19 cellular contexts compared by ENCODE assay signal in the genomic region with DNA sequence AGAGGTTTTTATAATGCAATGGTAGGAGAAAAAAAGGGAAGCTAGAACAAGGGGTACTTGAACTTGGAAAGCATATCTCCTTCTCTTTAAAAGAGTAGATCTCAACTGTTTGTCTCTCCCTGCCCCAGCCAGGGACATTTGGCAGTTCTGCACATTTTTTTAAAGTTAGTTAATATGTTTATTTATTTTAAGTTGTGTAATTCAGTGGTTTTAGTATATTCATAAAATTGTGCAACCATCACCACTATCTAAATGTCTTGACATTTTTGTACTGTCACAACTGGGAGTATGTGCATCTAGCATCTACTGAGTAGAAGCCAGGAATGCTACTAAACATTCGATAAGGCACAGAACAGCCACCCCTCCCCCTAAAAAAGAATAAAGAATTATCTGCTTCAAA.
DNase-seq lines count a peak whose midpoint lies in the region; ATAC-seq and TF ChIP-seq lines count a peak whose summit lies in the region.
"Had no signal": no experiment of that assay in that cellular context is flagged by ENCODE, and none has a peak within 500 bp of the region (broad histone marks: within the 10 kb centered on the region; RNA-seq: fewer than 3 reads in every experiment).

No MANE protein-coding gene starts in this region.

- H3K4me3 ChIP-seq in right cardiac atrium (ENCODE audit: low read length) (no peak overlapping the region), heart right ventricle (no peak overlapping the region), astrocyte of the cerebellum (ENCODE audit: low read depth, low read length) (no peak overlapping the region), foreskin fibroblast (ENCODE audit: low read depth in 1 of 2, low read length in 2 of 2) (no peak overlapping the region)
- no peak overlapping the region for H3K4me3 ChIP-seq in effector memory CD4-positive, alpha-beta T cell (ENCODE audit: insufficient read depth, low read depth, low read length, poor library complexity, severe bottlenecking)
- H3K4me3 ChIP-seq: SJSA1 had no signal

- no peaks in the 10 kb centered on the region for H3K4me1 ChIP-seq in right cardiac atrium (ENCODE audit: control insufficient read depth, insufficient read depth, low read length)
- H3K4me1 ChIP-seq in heart right ventricle: no peaks in the 10 kb centered on the region
- no peaks in the 10 kb centered on the region for H3K4me1 ChIP-seq in effector memory CD4-positive, alpha-beta T cell (ENCODE audit: control insufficient read depth, insufficient read depth, low read length, poor library complexity, severe bottlenecking)
- H3K4me1 ChIP-seq: SJSA1 had no signal

- H3K27ac ChIP-seq in right cardiac atrium (ENCODE audit: low read length): no peak overlapping the region
- H3K27ac ChIP-seq in heart right ventricle: no peak overlapping the region
- H3K27ac ChIP-seq in effector memory CD4-positive, alpha-beta T cell (ENCODE audit: insufficient read depth, low read length, poor library complexity, severe bottlenecking): no peak overlapping the region
- H3K27ac ChIP-seq: SJSA1 had no signal

- TF ChIP-seq CTCF in heart right ventricle (IDR thresholded peaks at IDR 0.05) (no peak), astrocyte of the cerebellum (IDR thresholded peaks at IDR 0.05; ENCODE audit: low read depth, low read length, missing control alignments) (no peak), foreskin fibroblast (IDR thresholded peaks at IDR 0.05; ENCODE audit: low read depth, low read length) (no peak)

- ATAC-seq in right cardiac atrium (peak; percentile 14 to 68), heart right ventricle (no peak), HG03280 (IDR thresholded peaks at IDR 0.05; ENCODE audit: unreplicated experiment) (no peak)
- ATAC-seq: activated CD4-positive, alpha-beta T cell treated with anti-CD3 and anti-CD28 coated beads for 36 hours had no signal

- H3K27me3 ChIP-seq in right cardiac atrium (ENCODE audit: control insufficient read depth, insufficient read depth) (no peaks in the 10 kb centered on the region), heart right ventricle (peaks cover 0 to 21% (median 4%) of the 10 kb centered on the region in 7 donors)
- H3K27me3 ChIP-seq in effector memory CD4-positive, alpha-beta T cell (replicated peaks; ENCODE audit: control insufficient read depth, insufficient read depth, low read length, poor library complexity, severe bottlenecking): no peaks in the 10 kb centered on the region
- H3K27me3 ChIP-seq: SJSA1 had no signal

- intact Hi-C loops in right cardiac atrium (cut with DNase I): no loop called here
- intact Hi-C loops in heart right ventricle (cut with DNase I): no loop called here

- DNase-seq in right cardiac atrium (no peak), heart right ventricle (no peak), astrocyte of the cerebellum (ENCODE audit: low read depth) (peak; percentile 2), foreskin fibroblast (peak; percentile 21 to 45), activated gamma-delta T cell treated with Interleukin-2 at 50 U/mL for 16 hours (no peak), D341Med (ENCODE audit: low spot score) (no peak)
- no peak for DNase-seq in effector memory CD4-positive, alpha-beta T cell
- DNase-seq: activated CD4-positive, alpha-beta T cell treated with anti-CD3 and anti-CD28 coated beads for 36 hours; activated effector memory CD4-positive, alpha-beta T cell treated with Interleukin-2 at 50 U/mL for 16 hours; amygdala; CD8-positive, alpha-beta memory T cell; cortex of kidney; NCI-H2081 treated with DMSO at 0.1 percent for 48 hours; NCI-H526; OCI-M1; stimulated activated naive CD4-positive, alpha-beta T cell; trophoblast cell had no signal

- in situ Hi-C loops in astrocyte of the cerebellum (cut with HindIII; ENCODE audit: low sequenced_read_pairs): no loop called here

- no peaks in the 10 kb centered on the region for H3K36me3 ChIP-seq in heart right ventricle
- no peaks in the 10 kb centered on the region for H3K36me3 ChIP-seq in effector memory CD4-positive, alpha-beta T cell (ENCODE audit: control insufficient read depth, insufficient read depth, low read length)
- H3K36me3 ChIP-seq: SJSA1 had no signal

- H3K9me3 ChIP-seq in right cardiac atrium (ENCODE audit: control insufficient read depth, low read length) (no peaks in the 10 kb centered on the region), heart right ventricle (no peaks in the 10 kb centered on the region)
- no peaks in the 10 kb centered on the region for H3K9me3 ChIP-seq in effector memory CD4-positive, alpha-beta T cell (ENCODE audit: control insufficient read depth, low read length)
- H3K9me3 ChIP-seq: SJSA1 had no signal

- 42% methylated on average over 1 of the region's 1 CpG for WGBS in right cardiac atrium
- 60 to 65% methylated on average over 1 of the region's 1 CpG for WGBS in heart right ventricle, 2 donors

Comparison
In these comparisons a context has a peak if more than half of its experiments do, and no peak if none do; other contexts are left out.
1. ATAC-seq: peak in right cardiac atrium (2 of 2); none in heart right ventricle (0 of 8) and HG03280 (single experiment).
2. DNase-seq: peak in astrocyte of the cerebellum (single experiment) and foreskin fibroblast (2 of 2); none in right cardiac atrium (0 of 3), heart right ventricle (0 of 2), activated gamma-delta T cell treated with Interleukin-2 at 50 U/mL for 16 hours (single experiment), effector memory CD4-positive, alpha-beta T cell (0 of 3) and D341Med (single experiment).